9 cellular contexts compared by ENCODE assay signal in the genomic region with DNA sequence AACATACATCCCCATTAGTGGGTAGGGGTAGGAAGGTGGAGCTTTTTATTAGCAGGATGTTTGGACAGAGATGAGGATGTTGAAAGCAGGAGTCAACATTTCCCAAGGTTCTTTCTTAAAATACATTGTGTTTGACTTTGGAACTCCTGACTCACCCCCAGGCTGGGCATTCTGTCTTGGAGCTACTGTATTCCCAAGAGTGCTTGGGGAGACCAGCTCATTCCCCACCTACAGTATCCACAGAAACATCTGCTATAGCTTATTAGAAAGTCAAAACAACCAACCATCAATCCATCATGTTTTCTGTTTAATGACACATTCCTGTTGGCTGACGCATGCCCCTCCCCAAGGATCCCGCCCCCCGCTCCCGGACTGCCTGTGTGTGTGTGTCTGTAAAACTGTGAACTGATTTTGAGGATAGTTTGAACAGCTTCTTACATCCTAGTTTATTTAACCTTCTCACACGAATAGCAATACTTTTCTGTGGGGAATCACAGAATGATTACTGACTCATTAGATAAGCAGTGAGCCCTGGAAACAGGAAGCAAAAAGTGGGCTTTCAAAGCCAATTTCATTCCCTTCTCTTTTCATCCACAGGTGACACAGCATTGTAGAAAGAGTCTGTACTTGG.
DNase-seq lines count a peak whose midpoint lies in the region; ATAC-seq, FAIRE-seq and TF ChIP-seq lines count a peak whose summit lies in the region.
"Had no signal": no experiment of that assay in that cellular context is flagged by ENCODE, and none has a peak within 500 bp of the region (broad histone marks: within the 10 kb centered on the region; RNA-seq: fewer than 3 reads in every experiment).

No MANE protein-coding gene starts in this region.

- H3K36me3 Mint-ChIP-seq in T-helper 17 cell (ENCODE audit: low read depth) = no peaks in the 10 kb centered on the region

- no peak for TF ChIP-seq POLR2A in testis (IDR thresholded peaks at IDR 0.05)

- H3K4me1 ChIP-seq in testis = no peaks in the 10 kb centered on the region

- 48 to 65% methylated on average over 5 of the region's 5 CpGs for WGBS in testis, 2 donors

- peak overlapping the region in 1 of 2 donors; percentile 1 for H3K27ac ChIP-seq in testis

- H3K9me3 ChIP-seq in testis = no peaks in the 10 kb centered on the region
- H3K9me3 ChIP-seq in T-helper 17 cell (ENCODE audit: control insufficient read depth, low read length, poor library complexity, severe bottlenecking) = no peaks in the 10 kb centered on the region

- FAIRE-seq in RCC 7860 (lab: Jason Lieb, UNC) = peak; percentile 62

- no peak for TF ChIP-seq CTCF in fibroblast of pulmonary artery (IDR thresholded peaks at IDR 0.05; ENCODE audit: low read length, missing control alignments)
- no peak for TF ChIP-seq CTCF in testis (IDR thresholded peaks at IDR 0.05)

- DNase-seq in GM03348 (ENCODE audit: low spot score) (peak; percentile 92), RCC 7860 (ENCODE audit: low spot score) (peak; percentile 87), fibroblast of pulmonary artery (ENCODE audit: low read depth) (peak; percentile 95), sciatic nerve (ENCODE audit: low spot score) (peak; percentile 75), testis (no peak), T-helper 17 cell (no peak), UCSD-AML1 (lab: John Stamatoyannopoulos, UW; ENCODE audit: unreplicated experiment) (no peak)
- DNase-seq: T-helper 9 cell had no signal

- no peaks in the 10 kb centered on the region for H3K27me3 Mint-ChIP-seq in T-helper 17 cell

- ATAC-seq in sciatic nerve (peak; percentile 80), T-helper 17 cell (no peak), GM21576 (IDR thresholded peaks at IDR 0.05; ENCODE audit: unreplicated experiment) (no peak)

- no peak overlapping the region for H3K27ac Mint-ChIP-seq in T-helper 17 cell

- H3K27me3 ChIP-seq in testis = no peaks in the 10 kb centered on the region

- no peaks in the 10 kb centered on the region for H3K4me1 Mint-ChIP-seq in T-helper 17 cell

- intact Hi-C loops in sciatic nerve (cut with DNase I) = no loop called here
- intact Hi-C loops in testis (cut with DNase I; ENCODE audit: low total_unique reads) = no loop called here

- H3K4me3 ChIP-seq in fibroblast of pulmonary artery (replicated peaks; ENCODE audit: low read depth, low read length) (no peak overlapping the region), testis (no peak overlapping the region)

- H3K4me3 Mint-ChIP-seq in T-helper 17 cell = no peak overlapping the region

- H3K36me3 ChIP-seq in testis (ENCODE audit: low read depth, missing control alignments) = no peaks in the 10 kb centered on the region

Comparison
In these comparisons a context has a peak if more than half of its experiments do, and no peak if none do; other contexts are left out.
1. DNase-seq: peak in GM03348 (single experiment), RCC 7860 (single experiment), fibroblast of pulmonary artery (single experiment) and sciatic nerve (single experiment); none in testis (single experiment), T-helper 17 cell (0 of 3) and UCSD-AML1 (single experiment).